8 cellular contexts compared by ENCODE assay signal in genomic region chr9:93451762-93452709, GRCh38. TPM values are rescaled to one million over a fixed set of nuclear protein-coding genes. Genes with fewer than 3 reads are reported as not detected.
DNase-seq lines count a peak whose midpoint lies in the region; TF ChIP-seq lines count a peak whose summit lies in the region.

No MANE protein-coding gene starts in this region.

- H2BK15ac ChIP-seq in H9 (ENCODE audit: low read depth, low read length), result no peak overlapping the region

- H3K27ac ChIP-seq in H9 (ENCODE audit: insufficient read length, low read depth, low read length), result no peak overlapping the region
- H3K27ac ChIP-seq in PC-9, result peak overlapping the region; percentile 42
- H3K27ac ChIP-seq in neutrophil, result peak overlapping the region; percentile 97
- H3K27ac ChIP-seq in tibial nerve, result peak overlapping the region; percentile 91 to 97 (median 96)

- no CpG with 5 or more reads among the region's 108 CpGs for WGBS in H9 (ENCODE audit: extremely low coverage, insufficient read length, low lambda C conversion rate)
- WGBS in tibial nerve, 2 donors, result 0% methylated on average over 9 to 27 of the region's 108 CpGs

- no TSS peak for BruUV-seq in PC-9 (replicated peaks; lab: Mats Ljungman, UMichigan)

- peaks cover 17% of the 10 kb centered on the region for H3K79me2 ChIP-seq in H9 (ENCODE audit: insufficient read depth, low read length)
- H3K79me2 ChIP-seq in PC-9 (ENCODE audit: low read depth), result peaks cover 79% of the 10 kb centered on the region

- peak overlapping the region; percentile 90 to 91 for H3K4me3 Mint-ChIP-seq in H9

- no peaks in the 10 kb centered on the region for H3K9me3 ChIP-seq in H9 (ENCODE audit: control insufficient read depth, low read depth, low read length)
- H3K9me3 ChIP-seq in PC-9 (ENCODE audit: insufficient read depth, low read depth), result no peaks in the 10 kb centered on the region
- no peaks in the 10 kb centered on the region for H3K9me3 ChIP-seq in neutrophil
- no peaks in the 10 kb centered on the region for H3K9me3 ChIP-seq in tibial nerve

- peak overlapping the region; percentile 99 for H3K4me2 ChIP-seq in H9 (ENCODE audit: insufficient read depth, insufficient read length, low read length)
- H3K4me2 ChIP-seq in PC-9, result peak overlapping the region; percentile 99

- no peaks in the 10 kb centered on the region for H3K27me3 Mint-ChIP-seq in H9 (ENCODE audit: low read depth)

- no peak overlapping the region for H3T11ph ChIP-seq in H9 (ENCODE audit: low read length)

- H4K20me1 ChIP-seq in H9 (ENCODE audit: control insufficient read depth, insufficient read depth, insufficient read length), result peaks cover 4% of the 10 kb centered on the region
- H4K20me1 ChIP-seq in PC-9 (ENCODE audit: insufficient read depth), result peaks cover 6% of the 10 kb centered on the region

- H2BK5ac ChIP-seq in H9 (ENCODE audit: insufficient read length, low read length), result no peak overlapping the region

- H3K79me1 ChIP-seq in H9 (ENCODE audit: insufficient read depth, low read depth, low read length, poor library complexity, severe bottlenecking), result no peaks in the 10 kb centered on the region

- peak in 1 of 2 donors; percentile 45 for TF ChIP-seq EP300 in tibial nerve (IDR thresholded peaks at IDR 0.05)

- intact Hi-C loops in PC-9 (cut with micrococcal nuclease; ENCODE audit: unreplicated experiment), result loop anchor here (2.0 to 10.0 kb wide), 6 partner anchors 115 to 497 kb away; no protein-coding TSS in a partner anchor

- peak overlapping the region; percentile 95 to 98 (median 97) for H3K27ac Mint-ChIP-seq in H9

- H3K4me3 ChIP-seq in PC-9 (peak overlapping the region; percentile 74), neutrophil (ENCODE audit: low read depth in 1 of 2, low read length in 1 of 2) (peak overlapping the region; percentile 94 to 96), tibial nerve (peak overlapping the region; percentile 92 to 97 (median 95))

- H3K23me2 ChIP-seq in H9 (ENCODE audit: insufficient read length, low read depth, low read length, poor library complexity, severe bottlenecking), result peaks cover 20% of the 10 kb centered on the region

- peak overlapping the region; percentile 18 for H3K14ac ChIP-seq in H9 (ENCODE audit: insufficient read depth, low read length)

- no peak overlapping the region for H2AK5ac ChIP-seq in H9 (ENCODE audit: insufficient read length, low read length)

- H3K23ac ChIP-seq in H9 (ENCODE audit: insufficient read length, low read depth, low read length), result no peak overlapping the region

- POLR2A ChIA-PET in PC-9 (lab: Charles Lee; ENCODE audit: unreplicated experiment), result interaction anchor here (0.6 kb wide), 2 partner anchors 298 to 826 kb away, joined by 4 to 9 read pairs; no protein-coding TSS in a partner anchor

- no peak overlapping the region for H3K18ac ChIP-seq in H9 (ENCODE audit: insufficient read length, low read depth, low read length)

- CTCF ChIA-PET in PC-9 (lab: Charles Lee), result no interaction called here

- no peak overlapping the region for H3K56ac ChIP-seq in H9 (ENCODE audit: insufficient read length, low read depth, low read length)

- no peak overlapping the region for H2AFZ ChIP-seq in H9 (ENCODE audit: low read length)
- peak overlapping the region; percentile 50 for H2AFZ ChIP-seq in PC-9

- H3K9ac ChIP-seq in H9 (ENCODE audit: extremely low read depth, insufficient read length, low read length), result peak overlapping the region; percentile 70

- no peak overlapping the region for H3K4ac ChIP-seq in H9 (ENCODE audit: low read depth, low read length)

- no peak overlapping the region for H2BK12ac ChIP-seq in H9 (ENCODE audit: insufficient read length, low read depth, low read length)

- H2BK120ac ChIP-seq in H9 (ENCODE audit: low read depth, low read length, poor library complexity, severe bottlenecking), result no peak overlapping the region

- TF ChIP-seq CTCF in H9 (conservative IDR thresholded peaks at IDR 0.05) (peak; percentile 24; the same call in 1 of the 3 replicates), PC-9 (conservative IDR thresholded peaks at IDR 0.05) (no peak), neutrophil (IDR thresholded peaks at IDR 0.05) (peak; percentile 20), tibial nerve (IDR thresholded peaks at IDR 0.05) (peak in 2 of 5 experiments; percentile 8 to 58)

- H3K4me1 ChIP-seq in H9 (ENCODE audit: insufficient read depth, low read length) (peaks cover 3% of the 10 kb centered on the region; the same call in 1 of the 2 replicates), PC-9 (replicated peaks; ENCODE audit: insufficient read depth) (peaks cover 31% of the 10 kb centered on the region), neutrophil (ENCODE audit: control insufficient read depth in 1 of 2, insufficient read depth in 1 of 2, low read depth in 1 of 2, low read length in 1 of 2) (peaks cover 52 to 55% of the 10 kb centered on the region in 2 experiments), tibial nerve (peaks cover 0 to 47% (median 33%) of the 10 kb centered on the region in 4 donors)

- H3K4me1 Mint-ChIP-seq in H9, result peaks cover 30 to 31% of the 10 kb centered on the region in 2 experiments

- H3K27me3 ChIP-seq in H9 (ENCODE audit: insufficient read depth, low read length) (no peaks in the 10 kb centered on the region), PC-9 (ENCODE audit: insufficient read depth, low read depth) (no peaks in the 10 kb centered on the region), neutrophil (no peaks in the 10 kb centered on the region), tibial nerve (no peaks in the 10 kb centered on the region)

- H3F3A ChIP-seq in PC-9 (ENCODE audit: insufficient read depth, low read depth), result peaks cover 36% of the 10 kb centered on the region

- H3K36me3 Mint-ChIP-seq in H9 (ENCODE audit: insufficient read depth in 1 of 3, low read depth in 3 of 3), result peaks cover 18 to 35% (median 28%) of the 10 kb centered on the region in 3 experiments

- H3K9me2 ChIP-seq in PC-9 (ENCODE audit: insufficient read depth), result no peaks in the 10 kb centered on the region

- H4K8ac ChIP-seq in H9 (replicated peaks; ENCODE audit: insufficient read length, low read depth, low read length), result no peak overlapping the region

- H3K9me3 Mint-ChIP-seq in H9, result no peaks in the 10 kb centered on the region; a peak in 1 of 5 replicates

- H3K36me3 ChIP-seq in PC-9 (ENCODE audit: low read depth) (peaks cover 19% of the 10 kb centered on the region), neutrophil (peaks cover 32% of the 10 kb centered on the region), tibial nerve (peaks cover 0 to 27% (median 4%) of the 10 kb centered on the region in 3 donors)

- DNase-seq in COLO668 (lab: John Stamatoyannopoulos, UW; ENCODE audit: unreplicated experiment), result peak; percentile 71
- peak; percentile 46 for DNase-seq in H9
- DNase-seq in PC-9, result peak; percentile 38 to 55
- peak; percentile 38 for DNase-seq in activated gamma-delta T cell (lab: John Stamatoyannopoulos, UW)
- peak; percentile 24 for DNase-seq in foreskin melanocyte
- DNase-seq in tibial nerve (ENCODE audit: low spot score in 2 of 2), result peak in 1 of 2 donors; percentile 34
- no peak for DNase-seq in NOMO-1 treated with DMSO at 0.1 percent for 48 hours (lab: John Stamatoyannopoulos, UW; ENCODE audit: unreplicated experiment)

- no peak overlapping the region for H2BK20ac ChIP-seq in H9 (ENCODE audit: low read depth, low read length, poor library complexity, severe bottlenecking)

- no peak overlapping the region for H4K91ac ChIP-seq in H9 (ENCODE audit: insufficient read length, low read depth, low read length)

- no peak for TF ChIP-seq POLR2A in tibial nerve (IDR thresholded peaks at IDR 0.05)

- no peak overlapping the region for H4K5ac ChIP-seq in H9 (ENCODE audit: insufficient read length, low read depth, low read length)

RNA-seq across cellular contexts. Expression of gene FAM120A, which starts 0.6 kb away (rescaled TPM):
- 57.3 and 57.7 TPM in 2 replicates for total RNA-seq in H9 (2021)
- 141 and 171 TPM in 2 replicates for total RNA-seq in PC-9 (2021)
- total RNA-seq in tibial nerve, result 100 to 1,000 TPM in 1 of 4 donors, 10 to 100 TPM in 3; 72.3 to 106 (median 76.1) TPM

RNA-seq across cellular contexts. Expression of gene FAM120AOS, which starts 1.3 kb away (rescaled TPM):
- total RNA-seq in H9 (2021), result 53.6 and 53.7 TPM in 2 replicates
- total RNA-seq in PC-9 (2021), result 27.8 and 34.6 TPM in 2 replicates
- 10 to 100 TPM; 49.4 to 60.8 (median 54.1) TPM for total RNA-seq in tibial nerve
